In genomic region chr2:173272895-173273294, GRCh38 we compare ENCODE assay signal across 18 cellular contexts.
DNase-seq lines count a peak whose midpoint lies in the region; ATAC-seq and TF ChIP-seq lines count a peak whose summit lies in the region.
"Had no signal": no experiment of that assay in that cellular context is flagged by ENCODE, and none has a peak within 500 bp of the region (broad histone marks: within the 10 kb centered on the region; RNA-seq: fewer than 3 reads in every experiment).

No MANE protein-coding gene starts in this region.

- POLR2A ChIA-PET in Panc1 (lab: Charles Lee) = no interaction called here
- POLR2A ChIA-PET in CD8-positive, alpha-beta memory T cell (lab: Charles Lee) = no interaction called here

- in situ Hi-C loops in Panc1 (cut with HindIII; ENCODE audit: low pct_unique_long_range_greater_than_20kb, low sequenced_read_pairs) (no loop called here), mammary epithelial cell (cut with MboI; ENCODE audit: low sequenced_read_pairs in 2 of 2) (no loop called here)

- H3K4me1 ChIP-seq in Panc1 (ENCODE audit: control insufficient read depth, insufficient read depth, low read length) = no peaks in the 10 kb centered on the region
- H3K4me1 ChIP-seq in mammary epithelial cell (ENCODE audit: insufficient read depth, low read length) = peaks cover 7% of the 10 kb centered on the region
- no peaks in the 10 kb centered on the region for H3K4me1 ChIP-seq in CD8-positive, alpha-beta memory T cell (ENCODE audit: insufficient read depth, low read length)
- H3K4me1 ChIP-seq: HAP-1 had no signal

- DNase-seq in NCI-H146 (lab: John Stamatoyannopoulos, UW) (peak; percentile 61), Panc1 (ENCODE audit: low read depth, low spot score) (no peak), left lobe of liver (ENCODE audit: low spot score) (no peak), mammary epithelial cell (no peak), NCI-H345 treated with DMSO at 0.1 percent for 48 hours (lab: John Stamatoyannopoulos, UW; ENCODE audit: unreplicated experiment) (no peak)
- no peak for DNase-seq in CD8-positive, alpha-beta memory T cell
- DNase-seq: ACHN; DMS79 treated with DMSO at 0.1 percent for 48 hours; NCI-H1092 treated with DMSO at 0.1 percent for 48 hours; NCI-H1694; NCI-H2081 treated with DMSO at 0.1 percent for 48 hours; NCI-H524 treated with DMSO at 0.1 percent for 48 hours; NK-92 treated with Interleukin-12 subunit alpha and Interleukin-12 subunit beta, amount 100 ng/mL, for 24 hours; SHP77; SK-N-SH had no signal

- H3K27me3 ChIP-seq in Panc1 (ENCODE audit: control insufficient read depth, insufficient read depth, low read length) = no peaks in the 10 kb centered on the region
- H3K27me3 ChIP-seq in mammary epithelial cell (ENCODE audit: insufficient read depth, low read length) = no peaks in the 10 kb centered on the region
- no peaks in the 10 kb centered on the region for H3K27me3 ChIP-seq in CD8-positive, alpha-beta memory T cell (ENCODE audit: insufficient read depth, low read length, poor library complexity, severe bottlenecking)

- H3K4me2 ChIP-seq in mammary epithelial cell (ENCODE audit: insufficient read depth, low read depth, low read length) = no peak overlapping the region
- H3K4me2 ChIP-seq: SK-N-SH had no signal

- H3K27ac ChIP-seq in Panc1 (ENCODE audit: low read length) (no peak overlapping the region), mammary epithelial cell (ENCODE audit: insufficient read depth, low read depth, low read length) (no peak overlapping the region)
- no peak overlapping the region for H3K27ac ChIP-seq in CD8-positive, alpha-beta memory T cell (ENCODE audit: low read depth, low read length)
- H3K27ac ChIP-seq: C4-2B had no signal

- no peak overlapping the region for H3K27ac Mint-ChIP-seq in CD8-positive, alpha-beta memory T cell

- H3K27me3 Mint-ChIP-seq in CD8-positive, alpha-beta memory T cell = peaks cover 3 to 10% of the 10 kb centered on the region in 2 donors

- no peaks in the 10 kb centered on the region for H3K79me2 ChIP-seq in mammary epithelial cell (ENCODE audit: insufficient read depth, low read length)

- peaks cover 0 to 3% (median 0%) of the 10 kb centered on the region in 5 donors for H3K9me3 Mint-ChIP-seq in CD8-positive, alpha-beta memory T cell

- no peak overlapping the region for H3K4me3 ChIP-seq in Panc1 (ENCODE audit: low read depth in 2 of 2, low read length in 2 of 2)
- no peak overlapping the region for H3K4me3 ChIP-seq in mammary epithelial cell (replicated peaks in 1 of 3; ENCODE audit: insufficient read depth in 1 of 3, low read depth in 2 of 3, low read length in 3 of 3)
- H3K4me3 ChIP-seq in CD8-positive, alpha-beta memory T cell (ENCODE audit: low read length) = no peak overlapping the region
- H3K4me3 ChIP-seq: HAP-1 had no signal

- H3K9ac ChIP-seq in mammary epithelial cell (ENCODE audit: insufficient read depth, low read length) = no peak overlapping the region
- H3K9ac ChIP-seq: SK-N-SH had no signal

- intact Hi-C loops in Panc1 (cut with micrococcal nuclease; ENCODE audit: unreplicated experiment) (no loop called here), mammary epithelial cell (cut with micrococcal nuclease) (loop anchor here (5.0 kb wide), 1 partner anchor 84 kb away; no protein-coding TSS in a partner anchor)

- ATAC-seq in Panc1 (peak; percentile 45; the same call in 1 of the 2 replicates), left lobe of liver (peak; percentile 50), HG03342 (IDR thresholded peaks at IDR 0.05; ENCODE audit: unreplicated experiment) (no peak)

- 94% methylated on average over 2 of the region's 2 CpGs for WGBS in mammary epithelial cell (ENCODE audit: low coverage, missing lambda C conversion rate)

- H3K9me3 ChIP-seq in Panc1 (ENCODE audit: control insufficient read depth, insufficient read depth, low read depth, low read length) (no peaks in the 10 kb centered on the region), mammary epithelial cell (replicated peaks; ENCODE audit: insufficient read depth, low read length) (peaks cover 4% of the 10 kb centered on the region)
- H3K9me3 ChIP-seq in CD8-positive, alpha-beta memory T cell (ENCODE audit: low read length) = no peaks in the 10 kb centered on the region
- H3K9me3 ChIP-seq: HAP-1, SK-N-SH had no signal

- CTCF ChIA-PET in Panc1 (lab: Charles Lee) (no interaction called here), mammary epithelial cell (lab: Charles Lee; ENCODE audit: low non-redundant PET) (no interaction called here)
- CTCF ChIA-PET in CD8-positive, alpha-beta memory T cell (lab: Charles Lee) = interaction anchor here (1.6 kb wide), 1 partner anchor 13 kb away, joined by 3 read pairs; no protein-coding TSS in a partner anchor

- H3K36me3 ChIP-seq in Panc1 (ENCODE audit: control insufficient read depth, insufficient read depth, low read length) (no peaks in the 10 kb centered on the region; the same call in 1 of the 2 replicates), mammary epithelial cell (ENCODE audit: insufficient read depth, low read length) (no peaks in the 10 kb centered on the region)
- H3K36me3 ChIP-seq in CD8-positive, alpha-beta memory T cell (ENCODE audit: insufficient read depth, low read length) = no peaks in the 10 kb centered on the region
- H3K36me3 ChIP-seq: HAP-1 had no signal

- TF ChIP-seq CTCF in Panc1 (IDR thresholded peaks at IDR 0.05) = peak; percentile 19
- TF ChIP-seq CTCF in mammary epithelial cell (conservative IDR thresholded peaks at IDR 0.05 in 1 of 2, IDR thresholded peaks at IDR 0.05 in 1 of 2; ENCODE audit: extremely low read depth in 1 of 2, insufficient read depth in 1 of 2, low read depth in 1 of 2, low read length in 2 of 2) = no peak

- H3K4me1 Mint-ChIP-seq in CD8-positive, alpha-beta memory T cell = no peaks in the 10 kb centered on the region

- H3K36me3 Mint-ChIP-seq in CD8-positive, alpha-beta memory T cell = no peaks in the 10 kb centered on the region

- no peak overlapping the region for H3K4me3 Mint-ChIP-seq in CD8-positive, alpha-beta memory T cell

- BruUV-seq in Panc1 (replicated peaks; lab: Mats Ljungman, UMichigan) (no TSS peak), mammary epithelial cell (replicated peaks; lab: Mats Ljungman, UMichigan) (no TSS peak)

- dilution Hi-C loops in mammary epithelial cell (cut with HindIII; ENCODE audit: low sequenced_read_pairs) = no loop called here

- H4K20me1 ChIP-seq in mammary epithelial cell (ENCODE audit: insufficient read depth, low read length) = no peaks in the 10 kb centered on the region

- no peak overlapping the region for H2AFZ ChIP-seq in mammary epithelial cell (ENCODE audit: low read depth, low read length)
